8 cellular contexts compared by ENCODE assay signal in the genomic region with DNA sequence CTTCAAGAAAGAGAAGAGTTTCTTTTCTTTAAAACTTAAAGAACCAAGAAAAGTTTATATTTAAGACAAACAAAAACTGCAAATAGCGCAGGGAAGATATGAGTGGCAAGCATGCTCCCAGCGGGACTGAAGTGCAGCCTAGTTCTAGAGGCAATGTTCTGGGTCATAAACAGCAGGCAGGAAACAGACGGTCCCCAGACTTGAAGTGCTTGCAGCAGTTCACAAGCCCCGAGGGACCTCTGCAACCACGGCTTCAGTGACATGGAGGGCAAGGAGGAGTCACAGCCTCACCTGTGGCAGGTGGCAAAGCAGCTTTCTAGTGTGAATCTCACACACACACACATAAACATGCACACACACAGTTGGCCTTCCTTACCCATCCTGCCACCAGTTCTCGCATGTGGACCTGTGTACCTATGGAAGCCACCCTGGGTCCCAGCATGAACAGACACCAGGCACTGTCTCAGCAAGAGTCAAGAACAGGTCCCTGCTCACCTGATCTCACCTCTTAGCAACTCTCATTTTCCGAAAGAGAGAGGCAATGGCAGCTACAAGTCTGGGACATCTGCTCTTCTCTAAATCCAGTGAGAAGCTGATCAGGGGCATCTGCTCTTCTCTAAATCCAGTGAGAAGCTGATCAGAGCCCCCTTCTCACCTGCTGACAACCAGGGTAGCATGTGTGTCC.
A peak's percentile ranks its signal among the peaks of the same experiment; 100 is the strongest.
DNase-seq lines count a peak whose midpoint lies in the region; ATAC-seq lines count a peak whose summit lies in the region.

No MANE protein-coding gene starts in this region.

- H3K36me3 Mint-ChIP-seq in naive B cell = no peaks in the 10 kb centered on the region

- peaks cover 18 to 25% (median 21%) of the 10 kb centered on the region in 3 donors for H3K27me3 Mint-ChIP-seq in naive B cell

- peaks cover 0 to 4% (median 0%) of the 10 kb centered on the region in 7 donors for H3K9me3 Mint-ChIP-seq in naive B cell

- H3K4me3 Mint-ChIP-seq in naive B cell = no peak overlapping the region

- ATAC-seq in GM18909 (IDR thresholded peaks at IDR 0.05; ENCODE audit: poor library complexity, unreplicated experiment) (peak; percentile 73), HG02885 (IDR thresholded peaks at IDR 0.05; ENCODE audit: poor library complexity, unreplicated experiment) (peak; percentile 70), naive B cell (ENCODE audit: low read depth in 2 of 2) (peak; percentile 46 to 76)

- peak; percentile 99 for DNase-seq in NCI-H2171 treated with DMSO at 0.1 percent for 48 hours (lab: John Stamatoyannopoulos, UW)
- DNase-seq in naive B cell = no peak
- no peak for DNase-seq in GM19240 (ENCODE audit: insufficient read length, low spot score)
- no peak for DNase-seq in stimulated activated CD4-positive, alpha-beta T cell treated with anti-CD3 and anti-CD28 coated beads, Interleukin-4, amount 100 ng/mL, for 24 hours
- DNase-seq in ecto neural progenitor cell (ENCODE audit: low spot score) = no peak
- DNase-seq in NK-92 treated with Interleukin-12 subunit alpha and Interleukin-12 subunit beta, amount 100 ng/mL, for 24 hours (lab: John Stamatoyannopoulos, UW) = no peak

- peaks cover 0 to 11% (median 2%) of the 10 kb centered on the region in 3 donors for H3K4me1 Mint-ChIP-seq in naive B cell

- no peak overlapping the region for H3K27ac Mint-ChIP-seq in naive B cell
